20 cellular contexts compared by ENCODE assay signal in genomic region chr6:145498425-145498824, GRCh38.
DNase-seq lines count a peak whose midpoint lies in the region; ATAC-seq and TF ChIP-seq lines count a peak whose summit lies in the region.
"Had no signal": no experiment of that assay in that cellular context is flagged by ENCODE, and none has a peak within 500 bp of the region (broad histone marks: within the 10 kb centered on the region; RNA-seq: fewer than 3 reads in every experiment).

No MANE protein-coding gene starts in this region.

- WGBS in esophagus muscularis mucosa: 73% methylated on average over 4 of the region's 4 CpGs

- ATAC-seq in GM18858 (IDR thresholded peaks at IDR 0.05; ENCODE audit: unreplicated experiment): peak; percentile 63
- peak; percentile 75 for ATAC-seq in GM19351 (IDR thresholded peaks at IDR 0.05; ENCODE audit: unreplicated experiment)
- ATAC-seq in HG03378 (IDR thresholded peaks at IDR 0.05; ENCODE audit: unreplicated experiment): peak; percentile 71
- no peak for ATAC-seq in omental fat pad (ENCODE audit: low FRiP score)
- ATAC-seq in HG03159 (IDR thresholded peaks at IDR 0.05; ENCODE audit: unreplicated experiment): no peak

- H3K27ac Mint-ChIP-seq in chondrocyte (ENCODE audit: unreplicated experiment): no peak overlapping the region

- no peak overlapping the region for H3K4me3 Mint-ChIP-seq in chondrocyte (ENCODE audit: unreplicated experiment)

- TF ChIP-seq POLR2A in esophagus muscularis mucosa (IDR thresholded peaks at IDR 0.05; ENCODE audit: low read depth): no peak

- H3K27ac ChIP-seq in esophagus muscularis mucosa (replicated peaks in 1 of 4): no peak overlapping the region
- H3K27ac ChIP-seq: C4-2B, PC-9, SJCRH30 had no signal

- H3K4me1 ChIP-seq in esophagus muscularis mucosa: no peaks in the 10 kb centered on the region
- H3K4me1 ChIP-seq: SJCRH30 had no signal

- H3K4me3 ChIP-seq in esophagus muscularis mucosa: no peak overlapping the region
- H3K4me3 ChIP-seq: PC-9, SJCRH30 had no signal

- peaks cover 26% of the 10 kb centered on the region for H3K9me3 Mint-ChIP-seq in chondrocyte (ENCODE audit: low read depth)

- intact Hi-C loops in esophagus muscularis mucosa (cut with DNase I): no loop called here

- peak; percentile 44 for DNase-seq in left kidney (ENCODE audit: low read depth, low spot score)
- DNase-seq in omental fat pad (ENCODE audit: low spot score): no peak
- DNase-seq in esophagus muscularis mucosa (ENCODE audit: extremely low spot score): no peak
- DNase-seq in chondrocyte (ENCODE audit: low spot score): no peak
- DNase-seq: COR-L47, DMS153, EL, GOT3, KBM-7, NCI-H1436, NCI-H510A treated with DMSO at 0.1 percent for 48 hours, NCI-H82, PC-9, SJCRH30, T-helper 2 cell had no signal

- no peaks in the 10 kb centered on the region for H3K27me3 Mint-ChIP-seq in chondrocyte (ENCODE audit: low read depth)

- peaks cover 2% of the 10 kb centered on the region for H3K36me3 Mint-ChIP-seq in chondrocyte (ENCODE audit: low read depth)

- no peak for TF ChIP-seq EP300 in esophagus muscularis mucosa (IDR thresholded peaks at IDR 0.05)

- H3K4me1 Mint-ChIP-seq in chondrocyte (ENCODE audit: low read depth): no peaks in the 10 kb centered on the region

- H3K27me3 ChIP-seq in esophagus muscularis mucosa: no peaks in the 10 kb centered on the region
- H3K27me3 ChIP-seq: SJCRH30 had no signal

- no peaks in the 10 kb centered on the region for H3K36me3 ChIP-seq in esophagus muscularis mucosa
- H3K36me3 ChIP-seq: SJCRH30 had no signal

- H3K9me3 ChIP-seq in esophagus muscularis mucosa: peaks cover 0 to 15% (median 3%) of the 10 kb centered on the region in 4 donors
- H3K9me3 ChIP-seq: SJCRH30 had no signal

- TF ChIP-seq CTCF in omental fat pad (IDR thresholded peaks at IDR 0.05) (no peak), esophagus muscularis mucosa (IDR thresholded peaks at IDR 0.05) (no peak), chondrocyte (IDR thresholded peaks at IDR 0.05) (no peak)

Comparison
In these comparisons a context has a peak if more than half of its experiments do, and no peak if none do; other contexts are left out.
1. ATAC-seq: peak in GM18858 (single experiment), GM19351 (single experiment) and HG03378 (single experiment); none in omental fat pad (single experiment) and HG03159 (single experiment).